16 cellular contexts compared by ENCODE assay signal in genomic region chr4:151314509-151314908, GRCh38. TPM values are rescaled to one million over a fixed set of nuclear protein-coding genes. Genes with fewer than 3 reads are reported as not detected.
DNase-seq lines count a peak whose midpoint lies in the region; ATAC-seq and TF ChIP-seq lines count a peak whose summit lies in the region.
"Had no signal": no experiment of that assay in that cellular context is flagged by ENCODE, and none has a peak within 500 bp of the region (broad histone marks: within the 10 kb centered on the region; RNA-seq: fewer than 3 reads in every experiment).

No MANE protein-coding gene starts in this region.

- H3K23ac ChIP-seq in mesenchymal stem cell (ENCODE audit: low read length in 2 of 2) = no peak overlapping the region

- H3K27me3 Mint-ChIP-seq in endodermal cell (ENCODE audit: insufficient read depth) = no peaks in the 10 kb centered on the region

- no peaks in the 10 kb centered on the region for H3K27me3 ChIP-seq in endodermal cell (ENCODE audit: control insufficient read depth, insufficient read depth, low read length, poor library complexity, severe bottlenecking)
- H3K27me3 ChIP-seq in mesenchymal stem cell (ENCODE audit: control insufficient read depth in 1 of 2, insufficient read depth in 1 of 2, low read length in 2 of 2) = no peaks in the 10 kb centered on the region
- no peaks in the 10 kb centered on the region for H3K27me3 ChIP-seq in thyroid gland

- H4K91ac ChIP-seq in mesenchymal stem cell (ENCODE audit: low read length) = no peak overlapping the region

- POLR2A ChIA-PET in RWPE1 (lab: Yijun Ruan, JAX; ENCODE audit: low non-redundant PET) = no interaction called here

- H3K14ac ChIP-seq in mesenchymal stem cell (ENCODE audit: low read length in 2 of 2) = no peak overlapping the region

- CTCF ChIA-PET in RWPE1 (lab: Yijun Ruan, JAX) = interaction anchor here (0.8 kb wide), 1 partner anchor 9 kb away, joined by 3 read pairs; no protein-coding TSS in a partner anchor

- no peaks in the 10 kb centered on the region for H3K9me3 ChIP-seq in endodermal cell (ENCODE audit: control insufficient read depth, low read length)
- H3K9me3 ChIP-seq in mesenchymal stem cell (ENCODE audit: control insufficient read depth, low read length) = no peaks in the 10 kb centered on the region
- H3K9me3 ChIP-seq in thyroid gland = no peaks in the 10 kb centered on the region

- H3K4me1 Mint-ChIP-seq in endodermal cell = peaks cover 29% of the 10 kb centered on the region
- H3K4me1 Mint-ChIP-seq: activated CD4-positive, alpha-beta T cell treated with anti-CD3 and anti-CD28 coated beads, Interleukin-2, amount 10 ng/mL, durations not matched to agents 7 days and 5 days; CD4-positive, CD25-positive, alpha-beta regulatory T cell; T-cell had no signal

- peak overlapping the region; percentile 40 for H2AK5ac ChIP-seq in mesenchymal stem cell (ENCODE audit: low read length, severe bottlenecking)

- 80 to 84% methylated on average over 1 of the region's 1 CpG for WGBS in endodermal cell (ENCODE audit: insufficient coverage in 1 of 2, insufficient read length in 1 of 2), 2 experiments
- WGBS in mesenchymal stem cell = no CpG with 5 or more reads among the region's 1 CpG
- WGBS in thyroid gland, 2 donors = 90 to 93% methylated on average over 1 of the region's 1 CpG

- intact Hi-C loops in thyroid gland (cut with DNase I) = no loop called here

- ATAC-seq in GM21526 (IDR thresholded peaks at IDR 0.05; ENCODE audit: low FRiP score, unreplicated experiment) (no peak), GM19463 (IDR thresholded peaks at IDR 0.05; ENCODE audit: unreplicated experiment) (no peak)
- ATAC-seq: K562, T-cell had no signal

- H3K4me1 ChIP-seq in endodermal cell (ENCODE audit: control insufficient read depth, insufficient read depth, low read length) = peaks cover 9% of the 10 kb centered on the region
- H3K4me1 ChIP-seq in mesenchymal stem cell (ENCODE audit: control insufficient read depth, insufficient read depth, low read depth, low read length) = peaks cover 4% of the 10 kb centered on the region
- H3K4me1 ChIP-seq in thyroid gland = peaks cover 18 to 36% of the 10 kb centered on the region in 2 donors

- DNase-seq in RWPE1 (ENCODE audit: low spot score) = no peak
- DNase-seq in endodermal cell = no peak
- no peak for DNase-seq in mesenchymal stem cell
- DNase-seq in thyroid gland = no peak
- no peak for DNase-seq in NCI-H2081 (lab: John Stamatoyannopoulos, UW)
- no peak for DNase-seq in NCI-H524 treated with DMSO at 0.1 percent for 48 hours (lab: John Stamatoyannopoulos, UW)
- DNase-seq: activated CD4-positive, alpha-beta T cell treated with anti-CD3 and anti-CD28 coated beads, Interleukin-2, amount 10 ng/mL, durations not matched to agents 7 days and 5 days; activated T-cell treated with anti-CD3 and anti-CD28 coated beads, Interleukin-2, amount 50 U/mL, for 1 hour; CD4-positive, CD25-positive, alpha-beta regulatory T cell; NCI-H446; T-cell had no signal

- no peak overlapping the region for H2BK5ac ChIP-seq in mesenchymal stem cell (ENCODE audit: low read depth, low read length, poor library complexity, severe bottlenecking)

- H2AFZ ChIP-seq in mesenchymal stem cell (ENCODE audit: low read depth, low read length) = no peak overlapping the region

- TF ChIP-seq CTCF in RWPE1 (conservative IDR thresholded peaks at IDR 0.05; ENCODE audit: low read depth) (no peak), endodermal cell (conservative IDR thresholded peaks at IDR 0.05) (no peak), thyroid gland (IDR thresholded peaks at IDR 0.05) (no peak)

- no peak overlapping the region for H3K18ac ChIP-seq in mesenchymal stem cell (ENCODE audit: low read depth in 1 of 2, low read length in 2 of 2)

- H3K9me3 Mint-ChIP-seq in endodermal cell = no peaks in the 10 kb centered on the region
- H3K9me3 Mint-ChIP-seq: activated CD4-positive, alpha-beta T cell treated with anti-CD3 and anti-CD28 coated beads, Interleukin-2, amount 10 ng/mL, durations not matched to agents 7 days and 5 days; CD4-positive, CD25-positive, alpha-beta regulatory T cell; T-cell had no signal

- H3K36me3 ChIP-seq in endodermal cell (ENCODE audit: control insufficient read depth, insufficient read depth, low read length) (peaks cover 13% of the 10 kb centered on the region), mesenchymal stem cell (ENCODE audit: control insufficient read depth in 1 of 2, insufficient read depth in 2 of 2, low read depth in 1 of 2, low read length in 2 of 2) (no peaks in the 10 kb centered on the region), thyroid gland (no peaks in the 10 kb centered on the region)

- H3K4ac ChIP-seq in mesenchymal stem cell (ENCODE audit: low read depth in 1 of 2, low read length in 2 of 2) = no peak overlapping the region

- no peak overlapping the region for H2BK120ac ChIP-seq in mesenchymal stem cell (ENCODE audit: low read depth, low read length)

- H4K8ac ChIP-seq in mesenchymal stem cell (ENCODE audit: low read length) = no peak overlapping the region

- no peak for TF ChIP-seq POLR2A in thyroid gland (IDR thresholded peaks at IDR 0.05)

- H3K27ac Mint-ChIP-seq in endodermal cell = peak overlapping the region; percentile 54
- H3K27ac Mint-ChIP-seq: activated CD4-positive, alpha-beta T cell treated with anti-CD3 and anti-CD28 coated beads, Interleukin-2, amount 10 ng/mL, durations not matched to agents 7 days and 5 days; CD4-positive, CD25-positive, alpha-beta regulatory T cell; T-cell had no signal

- H3K36me3 Mint-ChIP-seq in endodermal cell (ENCODE audit: low read depth) = peaks cover 12% of the 10 kb centered on the region
- H3K36me3 Mint-ChIP-seq: CD4-positive, CD25-positive, alpha-beta regulatory T cell; T-cell had no signal

- H3K4me3 ChIP-seq in endodermal cell (ENCODE audit: low read length) (no peak overlapping the region), mesenchymal stem cell (ENCODE audit: insufficient read depth in 1 of 2, low read depth in 1 of 2, low read length in 2 of 2) (no peak overlapping the region), thyroid gland (replicated peaks in 1 of 3) (no peak overlapping the region)
- H3K4me3 ChIP-seq: K562 had no signal

- H3K27ac ChIP-seq in RWPE1 (peak overlapping the region; percentile 44; the same call in 1 of the 2 replicates), endodermal cell (ENCODE audit: low read depth, low read length) (no peak overlapping the region), mesenchymal stem cell (ENCODE audit: low read length, poor library complexity, severe bottlenecking) (peak overlapping the region; percentile 68), thyroid gland (peak overlapping the region; percentile 61 to 84 (median 69))

- H3K79me1 ChIP-seq in mesenchymal stem cell (replicated peaks; ENCODE audit: low read length, poor library complexity, severe bottlenecking) = peaks cover 17% of the 10 kb centered on the region

- H3K4me3 Mint-ChIP-seq in endodermal cell = no peak overlapping the region
- H3K4me3 Mint-ChIP-seq: activated CD4-positive, alpha-beta T cell treated with anti-CD3 and anti-CD28 coated beads, Interleukin-2, amount 10 ng/mL, durations not matched to agents 7 days and 5 days; CD4-positive, CD25-positive, alpha-beta regulatory T cell; T-cell had no signal

- no peak overlapping the region for H3K4me2 ChIP-seq in mesenchymal stem cell (ENCODE audit: low read length, poor library complexity, severe bottlenecking)

- no peak overlapping the region for H2BK15ac ChIP-seq in mesenchymal stem cell (ENCODE audit: low read depth, poor library complexity, severe bottlenecking)

- H3K9ac ChIP-seq in endodermal cell (ENCODE audit: extremely low read depth, low read length, poor library complexity, severe bottlenecking) (no peak overlapping the region), mesenchymal stem cell (ENCODE audit: low read length) (no peak overlapping the region)

- no peak overlapping the region for H2BK12ac ChIP-seq in mesenchymal stem cell (ENCODE audit: low read length in 2 of 2)

RNA-seq across cellular contexts. Expression of gene SH3D19, which starts 10.9 kb away (rescaled TPM):
- total RNA-seq in endodermal cell (10 to 100 TPM; 48.8 to 55.6 TPM), thyroid gland (100 to 1,000 TPM in 3 of 4 donors, 10 to 100 TPM in 1; 82.0 to 143 (median 113) TPM)
- polyA plus RNA-seq in endodermal cell (2013, experiment 1 of 2) = 22.1 TPM
- 22.5 TPM for polyA plus RNA-seq in endodermal cell (2013, experiment 2 of 2)
- polyA plus RNA-seq in mesenchymal stem cell (2013, experiment 1 of 2) = 21.3 TPM
- polyA plus RNA-seq in mesenchymal stem cell (2013, experiment 2 of 2) = 21.8 TPM
- total RNA-seq: activated CD4-positive, alpha-beta T cell treated with anti-CD3 and anti-CD28 coated beads, Interleukin-2, amount 10 ng/mL, durations not matched to agents 7 days and 5 days; CD4-positive, CD25-positive, alpha-beta regulatory T cell; mononuclear cell had no signal

RNA-seq across cellular contexts. Expression of gene PRSS48, which starts 37.5 kb away (rescaled TPM):
- total RNA-seq in endodermal cell (not detected), thyroid gland (not detected)
- not detected for polyA plus RNA-seq in endodermal cell (2013, experiment 1 of 2)
- polyA plus RNA-seq in endodermal cell (2013, experiment 2 of 2) = not detected
- not detected for polyA plus RNA-seq in mesenchymal stem cell (2013, experiment 1 of 2)
- polyA plus RNA-seq in mesenchymal stem cell (2013, experiment 2 of 2) = not detected
- total RNA-seq: activated CD4-positive, alpha-beta T cell treated with anti-CD3 and anti-CD28 coated beads, Interleukin-2, amount 10 ng/mL, durations not matched to agents 7 days and 5 days; CD4-positive, CD25-positive, alpha-beta regulatory T cell; Daoy; K562; mononuclear cell; T-cell had no signal
- polyA plus RNA-seq: CD4-positive, CD25-positive, alpha-beta regulatory T cell; K562 had no signal
